Comparison of ENCODE assay signal across 12 cellular contexts in genomic region chr11:134040386-134041297, GRCh38. TPM values are rescaled to one million over a fixed set of nuclear protein-coding genes. Genes with fewer than 3 reads are reported as not detected.
DNase-seq lines count a peak whose midpoint lies in the region; ATAC-seq and TF ChIP-seq lines count a peak whose summit lies in the region.
"Had no signal": no experiment of that assay in that cellular context is flagged by ENCODE, and none has a peak within 500 bp of the region (broad histone marks: within the 10 kb centered on the region; RNA-seq: fewer than 3 reads in every experiment).

No MANE protein-coding gene starts in this region.

- H3K27ac ChIP-seq in GM23338 (ENCODE audit: low read depth) (no peak overlapping the region), spleen (no peak overlapping the region)
- H3K27ac ChIP-seq: parathyroid adenoma had no signal

- WGBS in spleen, 5 donors = 78 to 92% (median 86%) methylated on average over 20 of the region's 20 CpGs

- H3K27me3 ChIP-seq in GM23338 (ENCODE audit: insufficient read depth) = no peaks in the 10 kb centered on the region
- peaks cover 0 to 16% (median 0%) of the 10 kb centered on the region in 7 donors for H3K27me3 ChIP-seq in spleen (replicated peaks in 1 of 7)

- H3K4me1 Mint-ChIP-seq in GM23338 (peaks cover 33% of the 10 kb centered on the region), T-helper 17 cell (peaks cover 17% of the 10 kb centered on the region)

- intact Hi-C loops in spleen (cut with DNase I; ENCODE audit: low total_unique reads) = no loop called here

- H3K27me3 Mint-ChIP-seq in GM23338 (ENCODE audit: insufficient read depth, low read depth, poor library complexity) = peaks cover 23% of the 10 kb centered on the region
- peaks cover 5% of the 10 kb centered on the region for H3K27me3 Mint-ChIP-seq in T-helper 17 cell

- ATAC-seq in GM23338 (no peak), T-helper 17 cell (no peak), GM18520 (IDR thresholded peaks at IDR 0.05; ENCODE audit: unreplicated experiment) (no peak), HG02623 (IDR thresholded peaks at IDR 0.05; ENCODE audit: unreplicated experiment) (no peak), GM19397 (IDR thresholded peaks at IDR 0.05; ENCODE audit: unreplicated experiment) (no peak)

- no peaks in the 10 kb centered on the region for H3K9me3 ChIP-seq in T-helper 17 cell (ENCODE audit: control insufficient read depth, low read length, poor library complexity, severe bottlenecking)
- H3K9me3 ChIP-seq in spleen = no peaks in the 10 kb centered on the region

- no peak for TF ChIP-seq POLR2A in spleen (IDR thresholded peaks at IDR 0.05)

- no peak overlapping the region for H2AFZ ChIP-seq in GM23338
- H2AFZ ChIP-seq: parathyroid adenoma had no signal

- no peaks in the 10 kb centered on the region for H4K20me1 ChIP-seq in GM23338 (replicated peaks; ENCODE audit: insufficient read depth)

- no peak for TF ChIP-seq CTCF in GM23338 (conservative IDR thresholded peaks at IDR 0.05; ENCODE audit: low read depth in 2 of 2)
- TF ChIP-seq CTCF in fibroblast of villous mesenchyme (IDR thresholded peaks at IDR 0.05; ENCODE audit: insufficient read depth, low read depth, low read length) = no peak
- no peak for TF ChIP-seq CTCF in spleen (IDR thresholded peaks at IDR 0.05 in 8 of 11, conservative IDR thresholded peaks at IDR 0.05 in 3 of 11)

- H3K4me2 ChIP-seq in GM23338 = no peak overlapping the region

- H3K4me1 ChIP-seq in GM23338 (ENCODE audit: insufficient read depth) (peaks cover 13% of the 10 kb centered on the region), spleen (peaks cover 5 to 27% (median 18%) of the 10 kb centered on the region in 6 donors)

- no peaks in the 10 kb centered on the region for H3K36me3 ChIP-seq in GM23338 (ENCODE audit: insufficient read depth)
- no peaks in the 10 kb centered on the region for H3K36me3 ChIP-seq in spleen

- no peak for DNase-seq in GM23338 (ENCODE audit: low spot score)
- no peak for DNase-seq in T-helper 17 cell
- DNase-seq in fibroblast of villous mesenchyme (ENCODE audit: low read depth) = peak; percentile 92
- peak; percentile 51 for DNase-seq in spleen
- no peak for DNase-seq in COR-L47 (lab: John Stamatoyannopoulos, UW)
- DNase-seq: activated T-cell treated with anti-CD3 and anti-CD28 coated beads for 4 hours, NCI-H345, T1000 had no signal

- no peaks in the 10 kb centered on the region for H3K9me2 ChIP-seq in GM23338 (ENCODE audit: insufficient read depth)

- no peaks in the 10 kb centered on the region; the same call in 2 of the 3 replicates for H3K36me3 Mint-ChIP-seq in GM23338 (ENCODE audit: low read depth)
- no peaks in the 10 kb centered on the region for H3K36me3 Mint-ChIP-seq in T-helper 17 cell (ENCODE audit: low read depth)

- H3K4me3 Mint-ChIP-seq in GM23338 (no peak overlapping the region), T-helper 17 cell (no peak overlapping the region)

- H3K79me2 ChIP-seq in GM23338 (replicated peaks; ENCODE audit: insufficient read depth) = no peaks in the 10 kb centered on the region
- H3K79me2 ChIP-seq: parathyroid adenoma had no signal

- H3K27ac Mint-ChIP-seq in GM23338 (peak overlapping the region; percentile 22), T-helper 17 cell (peak overlapping the region; percentile 49)

- no peak overlapping the region for H3K4me3 ChIP-seq in GM23338
- H3K4me3 ChIP-seq in fibroblast of villous mesenchyme (ENCODE audit: low read depth, low read length) = no peak overlapping the region
- H3K4me3 ChIP-seq in spleen = no peak overlapping the region

- H3F3A ChIP-seq in GM23338 (replicated peaks; ENCODE audit: low read depth) = peaks cover 12% of the 10 kb centered on the region; the same call in 1 of the 2 replicates

- no peaks in the 10 kb centered on the region; the same call in 2 of the 3 replicates for H3K9me3 Mint-ChIP-seq in GM23338

TF ChIP-seq in GM23338, 12 proteins besides CTCF, POLR2A, EP300 and RAD21:
- TF ChIP-seq ZNF462 (CRISPR knock-in tag; IDR thresholded peaks at IDR 0.05) (no peak), EZH2 (IDR thresholded peaks at IDR 0.05; ENCODE audit: low read depth, unreplicated experiment) (no peak)

RNA-seq across cellular contexts. Expression of gene JAM3, which starts 28.2 kb away (rescaled TPM):
- 41.5 and 44.8 TPM in 2 replicates for total RNA-seq in GM23338 (2014; rRNA removed; shearing (Covaris generic))
- 13.1 and 14.1 TPM in 2 replicates for polyA plus RNA-seq in GM23338 (2016; fragmentation: Nextera tagmentation; extraction: Ambion mirVana)
- 10 to 100 TPM; 12.5 to 37.4 TPM for total RNA-seq in T-helper 17 cell
- total RNA-seq in fibroblast of villous mesenchyme = 39.6 and 48.8 TPM in 2 replicates
- total RNA-seq in spleen = 10 to 100 TPM; 20.8 to 28.7 (median 24.7) TPM
- 10 to 100 TPM in 2 of 3 donors, 1 to 10 TPM in 1; 9.5 to 20.5 (median 17.8) TPM for polyA plus RNA-seq in spleen

Comparison
In these comparisons a context has a peak if more than half of its experiments do, and no peak if none do; other contexts are left out.
1. DNase-seq: peak in fibroblast of villous mesenchyme (single experiment) and spleen (single experiment); none in GM23338 (single experiment), T-helper 17 cell (0 of 3) and COR-L47 (single experiment).